Comparison of ENCODE assay signal across 1 cellular context in the genomic region with DNA sequence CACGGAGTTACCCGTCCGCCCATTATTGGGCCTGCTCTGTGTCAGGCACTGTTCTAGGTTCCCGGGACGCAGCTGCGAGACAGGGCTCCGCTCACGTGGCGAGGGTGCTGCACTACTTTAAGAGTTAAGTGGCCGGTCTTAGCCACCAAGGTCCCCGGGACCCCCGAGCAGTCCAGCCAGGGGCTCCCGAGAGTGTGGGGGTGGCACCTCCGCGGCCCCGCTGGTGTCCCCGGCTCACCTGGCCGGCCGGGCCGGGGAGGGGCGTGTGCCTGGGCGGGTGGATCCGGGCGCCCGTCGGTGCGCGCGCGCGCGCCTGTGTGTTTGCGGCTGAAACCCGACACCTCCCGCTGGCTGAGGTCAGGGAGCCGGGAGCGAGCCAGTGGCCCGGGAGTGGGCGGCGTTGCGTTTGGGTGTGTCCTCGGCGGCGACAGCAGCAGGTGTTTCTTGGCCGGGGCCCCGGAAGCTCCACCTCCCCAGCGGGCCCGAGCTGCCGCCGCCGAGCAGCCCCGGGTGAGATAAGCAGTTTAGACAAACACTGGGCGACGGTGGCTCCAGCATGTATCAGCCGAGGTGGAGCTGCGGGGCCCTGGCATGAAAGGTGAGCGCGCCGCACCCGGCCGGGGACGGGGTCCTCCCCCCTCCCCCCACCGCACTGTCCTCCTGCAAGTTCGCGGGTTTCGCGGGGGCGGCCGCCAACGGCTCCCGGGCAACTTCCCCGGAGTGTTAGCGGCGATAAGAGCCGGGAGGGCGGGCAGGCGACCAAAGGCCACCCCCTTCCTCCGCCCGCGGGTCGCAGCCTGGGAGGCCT.
TF ChIP-seq lines count a peak whose summit lies in the region.

A gene (plus strand): TSS at position 522 of the 808 bp plus-strand sequence. CDS start 70 bp downstream, at position 592.

TF ChIP-seq in HepG2, 621 proteins besides CTCF, POLR2A, EP300 and RAD21 (continued from another document and continues in another):
- TF ChIP-seq, protein P1, sequence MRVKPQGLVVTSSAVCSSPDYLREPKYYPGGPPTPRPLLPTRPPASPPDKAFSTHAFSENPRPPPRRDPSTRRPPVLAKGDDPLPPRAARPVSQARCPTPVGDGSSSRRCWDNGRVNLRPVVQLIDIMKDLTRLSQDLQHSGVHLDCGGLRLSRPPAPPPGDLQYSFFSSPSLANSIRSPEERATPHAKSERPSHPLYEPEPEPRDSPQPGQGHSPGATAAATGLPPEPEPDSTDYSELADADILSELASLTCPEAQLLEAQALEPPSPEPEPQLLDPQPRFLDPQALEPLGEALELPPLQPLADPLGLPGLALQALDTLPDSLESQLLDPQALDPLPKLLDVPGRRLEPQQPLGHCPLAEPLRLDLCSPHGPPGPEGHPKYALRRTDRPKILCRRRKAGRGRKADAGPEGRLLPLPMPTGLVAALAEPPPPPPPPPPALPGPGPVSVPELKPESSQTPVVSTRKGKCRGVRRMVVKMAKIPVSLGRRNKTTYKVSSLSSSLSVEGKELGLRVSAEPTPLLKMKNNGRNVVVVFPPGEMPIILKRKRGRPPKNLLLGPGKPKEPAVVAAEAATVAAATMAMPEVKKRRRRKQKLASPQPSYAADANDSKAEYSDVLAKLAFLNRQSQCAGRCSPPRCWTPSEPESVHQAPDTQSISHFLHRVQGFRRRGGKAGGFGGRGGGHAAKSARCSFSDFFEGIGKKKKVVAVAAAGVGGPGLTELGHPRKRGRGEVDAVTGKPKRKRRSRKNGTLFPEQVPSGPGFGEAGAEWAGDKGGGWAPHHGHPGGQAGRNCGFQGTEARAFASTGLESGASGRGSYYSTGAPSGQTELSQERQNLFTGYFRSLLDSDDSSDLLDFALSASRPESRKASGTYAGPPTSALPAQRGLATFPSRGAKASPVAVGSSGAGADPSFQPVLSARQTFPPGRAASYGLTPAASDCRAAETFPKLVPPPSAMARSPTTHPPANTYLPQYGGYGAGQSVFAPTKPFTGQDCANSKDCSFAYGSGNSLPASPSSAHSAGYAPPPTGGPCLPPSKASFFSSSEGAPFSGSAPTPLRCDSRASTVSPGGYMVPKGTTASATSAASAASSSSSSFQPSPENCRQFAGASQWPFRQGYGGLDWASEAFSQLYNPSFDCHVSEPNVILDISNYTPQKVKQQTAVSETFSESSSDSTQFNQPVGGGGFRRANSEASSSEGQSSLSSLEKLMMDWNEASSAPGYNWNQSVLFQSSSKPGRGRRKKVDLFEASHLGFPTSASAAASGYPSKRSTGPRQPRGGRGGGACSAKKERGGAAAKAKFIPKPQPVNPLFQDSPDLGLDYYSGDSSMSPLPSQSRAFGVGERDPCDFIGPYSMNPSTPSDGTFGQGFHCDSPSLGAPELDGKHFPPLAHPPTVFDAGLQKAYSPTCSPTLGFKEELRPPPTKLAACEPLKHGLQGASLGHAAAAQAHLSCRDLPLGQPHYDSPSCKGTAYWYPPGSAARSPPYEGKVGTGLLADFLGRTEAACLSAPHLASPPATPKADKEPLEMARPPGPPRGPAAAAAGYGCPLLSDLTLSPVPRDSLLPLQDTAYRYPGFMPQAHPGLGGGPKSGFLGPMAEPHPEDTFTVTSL (CRISPR knock-in tag; IDR thresholded peaks at IDR 0.05; ENCODE audit: borderline replicate concordance): peak; percentile 75; the same call in 1 of the 2 replicates
- TF ChIP-seq, protein P2, sequence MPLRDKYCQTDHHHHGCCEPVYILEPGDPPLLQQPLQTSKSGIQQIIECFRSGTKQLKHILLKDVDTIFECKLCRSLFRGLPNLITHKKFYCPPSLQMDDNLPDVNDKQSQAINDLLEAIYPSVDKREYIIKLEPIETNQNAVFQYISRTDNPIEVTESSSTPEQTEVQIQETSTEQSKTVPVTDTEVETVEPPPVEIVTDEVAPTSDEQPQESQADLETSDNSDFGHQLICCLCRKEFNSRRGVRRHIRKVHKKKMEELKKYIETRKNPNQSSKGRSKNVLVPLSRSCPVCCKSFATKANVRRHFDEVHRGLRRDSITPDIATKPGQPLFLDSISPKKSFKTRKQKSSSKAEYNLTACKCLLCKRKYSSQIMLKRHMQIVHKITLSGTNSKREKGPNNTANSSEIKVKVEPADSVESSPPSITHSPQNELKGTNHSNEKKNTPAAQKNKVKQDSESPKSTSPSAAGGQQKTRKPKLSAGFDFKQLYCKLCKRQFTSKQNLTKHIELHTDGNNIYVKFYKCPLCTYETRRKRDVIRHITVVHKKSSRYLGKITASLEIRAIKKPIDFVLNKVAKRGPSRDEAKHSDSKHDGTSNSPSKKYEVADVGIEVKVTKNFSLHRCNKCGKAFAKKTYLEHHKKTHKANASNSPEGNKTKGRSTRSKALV (CRISPR knock-in tag; IDR thresholded peaks at IDR 0.05): peak; percentile 93
- TF ChIP-seq, protein P3, sequence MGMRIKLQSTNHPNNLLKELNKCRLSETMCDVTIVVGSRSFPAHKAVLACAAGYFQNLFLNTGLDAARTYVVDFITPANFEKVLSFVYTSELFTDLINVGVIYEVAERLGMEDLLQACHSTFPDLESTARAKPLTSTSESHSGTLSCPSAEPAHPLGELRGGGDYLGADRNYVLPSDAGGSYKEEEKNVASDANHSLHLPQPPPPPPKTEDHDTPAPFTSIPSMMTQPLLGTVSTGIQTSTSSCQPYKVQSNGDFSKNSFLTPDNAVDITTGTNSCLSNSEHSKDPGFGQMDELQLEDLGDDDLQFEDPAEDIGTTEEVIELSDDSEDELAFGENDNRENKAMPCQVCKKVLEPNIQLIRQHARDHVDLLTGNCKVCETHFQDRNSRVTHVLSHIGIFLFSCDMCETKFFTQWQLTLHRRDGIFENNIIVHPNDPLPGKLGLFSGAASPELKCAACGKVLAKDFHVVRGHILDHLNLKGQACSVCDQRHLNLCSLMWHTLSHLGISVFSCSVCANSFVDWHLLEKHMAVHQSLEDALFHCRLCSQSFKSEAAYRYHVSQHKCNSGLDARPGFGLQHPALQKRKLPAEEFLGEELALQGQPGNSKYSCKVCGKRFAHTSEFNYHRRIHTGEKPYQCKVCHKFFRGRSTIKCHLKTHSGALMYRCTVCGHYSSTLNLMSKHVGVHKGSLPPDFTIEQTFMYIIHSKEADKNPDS (CRISPR knock-in tag; IDR thresholded peaks at IDR 0.05): no peak
- TF ChIP-seq PHF5A (CRISPR knock-in tag; IDR thresholded peaks at IDR 0.05; ENCODE audit: low read depth, unreplicated experiment) (no peak), RBFOX2 (IDR thresholded peaks at IDR 0.05; ENCODE audit: low read depth, low read length) (peak; percentile 92), ADNP (CRISPR knock-in tag; IDR thresholded peaks at IDR 0.05) (no peak), CENPT (CRISPR knock-in tag; IDR thresholded peaks at IDR 0.05; ENCODE audit: low read depth) (no peak), TMF1 (CRISPR knock-in tag; IDR thresholded peaks at IDR 0.05; ENCODE audit: low read depth) (no peak), HOXA9 (CRISPR knock-in tag; IDR thresholded peaks at IDR 0.05; ENCODE audit: borderline replicate concordance) (peak; percentile 73; the same call in 1 of the 2 replicates), ARHGAP35 (CRISPR knock-in tag; IDR thresholded peaks at IDR 0.05; ENCODE audit: borderline replicate concordance) (peak; percentile 88), ELF4 (CRISPR knock-in tag; IDR thresholded peaks at IDR 0.05; ENCODE audit: borderline replicate concordance) (0 out of 2 replicates have a peak, but pooled peaks have one; percentile 38), CBFB (CRISPR knock-in tag; IDR thresholded peaks at IDR 0.05) (peak; percentile 94), MED1 (CRISPR knock-in tag; IDR thresholded peaks at IDR 0.05) (peak; percentile 86), ZBTB3 (CRISPR knock-in tag; IDR thresholded peaks at IDR 0.05; ENCODE audit: borderline replicate concordance, low read depth) (0 out of 2 replicates have a peak, but pooled peaks have one; percentile 47), ZSCAN9 (CRISPR knock-in tag; IDR thresholded peaks at IDR 0.05; ENCODE audit: borderline replicate concordance) (no peak), NFKBIZ (CRISPR knock-in tag; IDR thresholded peaks at IDR 0.05) (peak; percentile 87), PCBP1 (IDR thresholded peaks at IDR 0.05; ENCODE audit: borderline replicate concordance, low read depth, low read length) (no peak), CCAR2 (optimal IDR thresholded peaks at IDR 0.05; ENCODE audit: low read depth, low read length) (no peak), YEATS4 (CRISPR knock-in tag; IDR thresholded peaks at IDR 0.05; ENCODE audit: borderline replicate concordance) (peak; percentile 88), SRSF1 (optimal IDR thresholded peaks at IDR 0.05; ENCODE audit: low read depth, low read length) (peak; percentile 87)
- TF ChIP-seq, protein P4, sequence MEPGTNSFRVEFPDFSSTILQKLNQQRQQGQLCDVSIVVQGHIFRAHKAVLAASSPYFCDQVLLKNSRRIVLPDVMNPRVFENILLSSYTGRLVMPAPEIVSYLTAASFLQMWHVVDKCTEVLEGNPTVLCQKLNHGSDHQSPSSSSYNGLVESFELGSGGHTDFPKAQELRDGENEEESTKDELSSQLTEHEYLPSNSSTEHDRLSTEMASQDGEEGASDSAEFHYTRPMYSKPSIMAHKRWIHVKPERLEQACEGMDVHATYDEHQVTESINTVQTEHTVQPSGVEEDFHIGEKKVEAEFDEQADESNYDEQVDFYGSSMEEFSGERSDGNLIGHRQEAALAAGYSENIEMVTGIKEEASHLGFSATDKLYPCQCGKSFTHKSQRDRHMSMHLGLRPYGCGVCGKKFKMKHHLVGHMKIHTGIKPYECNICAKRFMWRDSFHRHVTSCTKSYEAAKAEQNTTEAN (CRISPR knock-in tag; conservative IDR thresholded peaks at IDR 0.05): peak; percentile 91
- TF ChIP-seq, protein P5, sequence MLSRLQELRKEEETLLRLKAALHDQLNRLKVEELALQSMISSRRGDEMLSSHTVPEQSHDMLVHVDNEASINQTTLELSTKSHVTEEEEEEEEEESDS (CRISPR knock-in tag; IDR thresholded peaks at IDR 0.05; ENCODE audit: borderline replicate concordance): no peak
- TF ChIP-seq, protein P6, sequence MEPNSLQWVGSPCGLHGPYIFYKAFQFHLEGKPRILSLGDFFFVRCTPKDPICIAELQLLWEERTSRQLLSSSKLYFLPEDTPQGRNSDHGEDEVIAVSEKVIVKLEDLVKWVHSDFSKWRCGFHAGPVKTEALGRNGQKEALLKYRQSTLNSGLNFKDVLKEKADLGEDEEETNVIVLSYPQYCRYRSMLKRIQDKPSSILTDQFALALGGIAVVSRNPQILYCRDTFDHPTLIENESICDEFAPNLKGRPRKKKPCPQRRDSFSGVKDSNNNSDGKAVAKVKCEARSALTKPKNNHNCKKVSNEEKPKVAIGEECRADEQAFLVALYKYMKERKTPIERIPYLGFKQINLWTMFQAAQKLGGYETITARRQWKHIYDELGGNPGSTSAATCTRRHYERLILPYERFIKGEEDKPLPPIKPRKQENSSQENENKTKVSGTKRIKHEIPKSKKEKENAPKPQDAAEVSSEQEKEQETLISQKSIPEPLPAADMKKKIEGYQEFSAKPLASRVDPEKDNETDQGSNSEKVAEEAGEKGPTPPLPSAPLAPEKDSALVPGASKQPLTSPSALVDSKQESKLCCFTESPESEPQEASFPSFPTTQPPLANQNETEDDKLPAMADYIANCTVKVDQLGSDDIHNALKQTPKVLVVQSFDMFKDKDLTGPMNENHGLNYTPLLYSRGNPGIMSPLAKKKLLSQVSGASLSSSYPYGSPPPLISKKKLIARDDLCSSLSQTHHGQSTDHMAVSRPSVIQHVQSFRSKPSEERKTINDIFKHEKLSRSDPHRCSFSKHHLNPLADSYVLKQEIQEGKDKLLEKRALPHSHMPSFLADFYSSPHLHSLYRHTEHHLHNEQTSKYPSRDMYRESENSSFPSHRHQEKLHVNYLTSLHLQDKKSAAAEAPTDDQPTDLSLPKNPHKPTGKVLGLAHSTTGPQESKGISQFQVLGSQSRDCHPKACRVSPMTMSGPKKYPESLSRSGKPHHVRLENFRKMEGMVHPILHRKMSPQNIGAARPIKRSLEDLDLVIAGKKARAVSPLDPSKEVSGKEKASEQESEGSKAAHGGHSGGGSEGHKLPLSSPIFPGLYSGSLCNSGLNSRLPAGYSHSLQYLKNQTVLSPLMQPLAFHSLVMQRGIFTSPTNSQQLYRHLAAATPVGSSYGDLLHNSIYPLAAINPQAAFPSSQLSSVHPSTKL (CRISPR knock-in tag; IDR thresholded peaks at IDR 0.05): peak; percentile 77
- TF ChIP-seq, protein P7, sequence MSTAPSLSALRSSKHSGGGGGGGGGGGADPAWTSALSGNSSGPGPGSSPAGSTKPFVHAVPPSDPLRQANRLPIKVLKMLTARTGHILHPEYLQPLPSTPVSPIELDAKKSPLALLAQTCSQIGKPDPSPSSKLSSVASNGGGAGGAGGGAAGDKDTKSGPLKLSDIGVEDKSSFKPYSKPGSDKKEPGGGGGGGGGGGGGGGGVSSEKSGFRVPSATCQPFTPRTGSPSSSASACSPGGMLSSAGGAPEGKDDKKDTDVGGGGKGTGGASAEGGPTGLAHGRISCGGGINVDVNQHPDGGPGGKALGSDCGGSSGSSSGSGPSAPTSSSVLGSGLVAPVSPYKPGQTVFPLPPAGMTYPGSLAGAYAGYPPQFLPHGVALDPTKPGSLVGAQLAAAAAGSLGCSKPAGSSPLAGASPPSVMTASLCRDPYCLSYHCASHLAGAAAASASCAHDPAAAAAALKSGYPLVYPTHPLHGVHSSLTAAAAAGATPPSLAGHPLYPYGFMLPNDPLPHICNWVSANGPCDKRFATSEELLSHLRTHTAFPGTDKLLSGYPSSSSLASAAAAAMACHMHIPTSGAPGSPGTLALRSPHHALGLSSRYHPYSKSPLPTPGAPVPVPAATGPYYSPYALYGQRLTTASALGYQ (CRISPR knock-in tag; IDR thresholded peaks at IDR 0.05): peak; percentile 83; the same call in 1 of the 2 replicates
- TF ChIP-seq, protein P8, sequence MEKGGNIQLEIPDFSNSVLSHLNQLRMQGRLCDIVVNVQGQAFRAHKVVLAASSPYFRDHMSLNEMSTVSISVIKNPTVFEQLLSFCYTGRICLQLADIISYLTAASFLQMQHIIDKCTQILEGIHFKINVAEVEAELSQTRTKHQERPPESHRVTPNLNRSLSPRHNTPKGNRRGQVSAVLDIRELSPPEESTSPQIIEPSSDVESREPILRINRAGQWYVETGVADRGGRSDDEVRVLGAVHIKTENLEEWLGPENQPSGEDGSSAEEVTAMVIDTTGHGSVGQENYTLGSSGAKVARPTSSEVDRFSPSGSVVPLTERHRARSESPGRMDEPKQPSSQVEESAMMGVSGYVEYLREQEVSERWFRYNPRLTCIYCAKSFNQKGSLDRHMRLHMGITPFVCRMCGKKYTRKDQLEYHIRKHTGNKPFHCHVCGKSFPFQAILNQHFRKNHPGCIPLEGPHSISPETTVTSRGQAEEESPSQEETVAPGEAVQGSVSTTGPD (CRISPR knock-in tag; IDR thresholded peaks at IDR 0.05): no peak
